ENCODE assay signal across 16 cellular contexts in the genomic region with DNA sequence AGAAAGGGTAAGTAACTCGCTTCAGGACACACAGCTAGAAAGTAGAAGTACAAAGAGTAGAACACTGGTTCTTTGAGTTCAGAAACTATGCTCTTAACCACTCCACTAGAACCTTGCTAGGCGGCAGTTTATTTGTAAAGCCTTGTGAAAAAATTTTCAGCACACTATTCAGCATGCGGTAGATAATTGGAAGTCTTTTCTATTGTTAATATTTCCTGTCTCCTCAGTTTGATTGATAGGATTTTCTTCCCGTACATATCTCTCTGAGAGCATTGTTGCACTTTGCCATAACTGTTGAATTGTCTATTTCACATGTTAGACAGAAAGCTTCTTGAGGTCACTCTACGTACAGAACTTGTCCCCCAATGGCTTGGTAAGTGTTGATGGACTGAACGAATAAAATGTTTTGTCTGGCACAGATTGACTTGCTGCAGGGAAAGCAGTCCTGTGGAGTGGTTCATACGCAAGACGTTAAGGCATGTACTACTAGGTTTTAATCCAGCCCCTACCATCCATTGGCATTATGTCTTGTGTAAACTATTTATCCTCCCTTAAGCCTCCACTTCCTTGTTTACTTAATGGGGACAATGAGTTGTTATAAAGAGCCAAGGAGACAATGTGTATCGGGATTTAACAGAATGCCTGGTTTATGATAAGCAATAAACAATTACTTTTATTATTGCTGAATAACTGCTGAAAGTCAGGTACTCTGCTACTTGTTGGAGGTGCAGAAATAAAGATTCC.
"Had no signal": no experiment of that assay in that cellular context is flagged by ENCODE, and none has a peak within 500 bp of the region (broad histone marks: within the 10 kb centered on the region; RNA-seq: fewer than 3 reads in every experiment).

No MANE protein-coding gene starts in this region.

- H3K27me3 ChIP-seq: brain microvascular endothelial cell, esophagus squamous epithelium, foreskin keratinocyte, tibial artery had no signal

- FAIRE-seq: islet of Langerhans, TTC549 had no signal

- ATAC-seq: foreskin keratinocyte, left ventricle myocardium superior had no signal

- DNase-seq: activated CD4-positive, alpha-beta T cell treated with anti-CD3 and anti-CD28 coated beads, Interleukin-2, amount 50 U/mL, for 1 hour; activated CD4-positive, CD25-positive, alpha-beta regulatory T cell; activated effector memory CD4-positive, alpha-beta T cell treated with anti-CD3 and anti-CD28 coated beads, Interleukin-2, amount 50 U/mL, for 16 hours; activated T-cell treated with anti-CD3 and anti-CD28 coated beads, Interleukin-2, amount 50 U/mL, for 1 hour; brain microvascular endothelial cell; esophagus squamous epithelium; foreskin keratinocyte; head of caudate nucleus; left ventricle myocardium superior; T-helper 2 cell; tibial artery had no signal

- H3K36me3 Mint-ChIP-seq: activated naive CD8-positive, alpha-beta T cell had no signal

- H3K9me3 ChIP-seq: esophagus squamous epithelium, tibial artery had no signal

- H3K4me3 Mint-ChIP-seq: activated naive CD8-positive, alpha-beta T cell had no signal

- H3K4me1 ChIP-seq: parathyroid adenoma had no signal

- H3K27ac ChIP-seq: brain microvascular endothelial cell, foreskin keratinocyte, parathyroid adenoma, tibial artery had no signal

- H3K27ac Mint-ChIP-seq: activated naive CD8-positive, alpha-beta T cell had no signal

- H3K36me3 ChIP-seq: brain microvascular endothelial cell, esophagus squamous epithelium, tibial artery had no signal

- H3K4me3 ChIP-seq: esophagus squamous epithelium, skin epidermis, tibial artery had no signal

- H3K9ac ChIP-seq: parathyroid adenoma had no signal
